Comparison of ENCODE assay signal across 1 cellular context in the genomic region with DNA sequence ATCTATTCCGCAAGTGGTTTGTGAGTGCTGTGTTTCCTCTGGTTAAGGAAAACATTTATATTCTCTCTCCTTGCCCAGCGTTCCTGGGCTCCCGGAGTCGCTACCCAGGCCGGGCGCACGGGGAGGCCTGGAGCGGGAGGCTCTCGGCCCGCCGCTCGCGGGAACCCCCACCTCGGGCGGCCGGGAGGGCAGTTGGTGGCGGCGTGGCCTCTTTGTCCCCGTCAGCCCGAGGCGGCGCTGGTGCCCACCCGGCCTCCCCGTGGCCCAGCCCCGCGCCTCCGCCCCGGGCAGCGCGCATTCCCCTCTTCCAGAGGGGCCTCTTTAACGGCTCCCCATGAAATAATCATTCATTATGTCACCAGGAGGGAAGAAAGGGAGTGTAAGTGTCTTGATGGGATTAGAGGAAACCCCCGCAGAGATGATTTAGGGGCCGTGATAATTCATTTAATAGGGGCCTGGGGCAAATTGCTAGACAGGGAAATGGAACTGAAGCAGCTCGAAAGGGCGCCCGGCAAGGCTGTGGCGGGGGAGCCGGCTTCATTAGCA.
TF ChIP-seq lines count a peak whose summit lies in the region.

No MANE protein-coding gene starts in this region.

TF ChIP-seq in HEK293, 187 proteins besides CTCF, POLR2A, EP300 and RAD21 (continued from another document and continues in another):
- TF ChIP-seq PRDM2 (tag by site-specific recombination; IDR thresholded peaks at IDR 0.05; ENCODE audit: borderline replicate concordance) (no peak), ZBTB6 (tag by site-specific recombination; IDR thresholded peaks at IDR 0.05) (no peak), KLF7 (tag by site-specific recombination; IDR thresholded peaks at IDR 0.05; ENCODE audit: borderline replicate concordance) (0 out of 2 replicates have a peak, but pooled peaks have one; percentile 30), ZNF777 (tag by site-specific recombination; IDR thresholded peaks at IDR 0.05; ENCODE audit: borderline replicate concordance) (no peak), ZNF555 (tag by site-specific recombination; conservative IDR thresholded peaks at IDR 0.05) (no peak), ZNF266 (tag by site-specific recombination; IDR thresholded peaks at IDR 0.05; ENCODE audit: low read depth) (no peak), FEZF1 (tag by site-specific recombination; IDR thresholded peaks at IDR 0.05) (peak; percentile 92), ZSCAN23 (tag by site-specific recombination; IDR thresholded peaks at IDR 0.05) (no peak), KLF8 (tag by site-specific recombination; IDR thresholded peaks at IDR 0.05) (no peak), ZFP69B (tag by site-specific recombination; IDR thresholded peaks at IDR 0.05) (peak; percentile 46; the same call in 1 of the 2 replicates), ZSCAN16 (tag by site-specific recombination; IDR thresholded peaks at IDR 0.05) (no peak), ZNF18 (tag by site-specific recombination; IDR thresholded peaks at IDR 0.05) (peak; percentile 69), ZNF521 (tag by site-specific recombination; IDR thresholded peaks at IDR 0.05) (no peak), ZNF302 (tag by site-specific recombination; IDR thresholded peaks at IDR 0.05; ENCODE audit: low read depth) (no peak), INSM2 (tag by site-specific recombination; IDR thresholded peaks at IDR 0.05) (peak; percentile 75), AEBP2 (tag by site-specific recombination; IDR thresholded peaks at IDR 0.05; ENCODE audit: borderline replicate concordance) (no peak), ZSCAN4 (tag by site-specific recombination; IDR thresholded peaks at IDR 0.05) (no peak), ZFP41 (tag by site-specific recombination; IDR thresholded peaks at IDR 0.05; ENCODE audit: borderline replicate concordance) (no peak), ZNF776 (tag by site-specific recombination; IDR thresholded peaks at IDR 0.05; ENCODE audit: borderline replicate concordance) (no peak), ZNF791 (tag by site-specific recombination; IDR thresholded peaks at IDR 0.05) (no peak), ZXDB (tag by site-specific recombination; IDR thresholded peaks at IDR 0.05) (0 out of 2 replicates have a peak, but pooled peaks have one; percentile 21), ZNF292 (tag by site-specific recombination; IDR thresholded peaks at IDR 0.05; ENCODE audit: borderline replicate concordance, low read depth) (no peak), ZNF157 (tag by site-specific recombination; IDR thresholded peaks at IDR 0.05) (no peak), ZNF843 (tag by site-specific recombination; IDR thresholded peaks at IDR 0.05) (peak; percentile 91), ZNF501 (tag by site-specific recombination; IDR thresholded peaks at IDR 0.05) (0 out of 2 replicates have a peak, but pooled peaks have one; percentile 62), ZNF280D (tag by site-specific recombination; IDR thresholded peaks at IDR 0.05) (no peak), ZNF658 (tag by site-specific recombination; IDR thresholded peaks at IDR 0.05) (no peak), ZNF23 (tag by site-specific recombination; IDR thresholded peaks at IDR 0.05; ENCODE audit: borderline replicate concordance) (no peak), ZNF24 (tag by site-specific recombination; IDR thresholded peaks at IDR 0.05) (peak; percentile 82), ZNF133 (tag by site-specific recombination; IDR thresholded peaks at IDR 0.05) (no peak), ZNF114 (tag by site-specific recombination; IDR thresholded peaks at IDR 0.05) (no peak), ZNF610 (tag by site-specific recombination; IDR thresholded peaks at IDR 0.05; ENCODE audit: borderline replicate concordance) (no peak), ZNF549 (tag by site-specific recombination; IDR thresholded peaks at IDR 0.05) (no peak), SCRT2 (tag by site-specific recombination; IDR thresholded peaks at IDR 0.05) (no peak), ZNF701 (tag by site-specific recombination; IDR thresholded peaks at IDR 0.05) (no peak), ZNF514 (tag by site-specific recombination; IDR thresholded peaks at IDR 0.05) (no peak), ZNF175 (tag by site-specific recombination; IDR thresholded peaks at IDR 0.05) (no peak), ZNF558 (tag by site-specific recombination; IDR thresholded peaks at IDR 0.05) (no peak)
- TF ChIP-seq, protein P1, sequence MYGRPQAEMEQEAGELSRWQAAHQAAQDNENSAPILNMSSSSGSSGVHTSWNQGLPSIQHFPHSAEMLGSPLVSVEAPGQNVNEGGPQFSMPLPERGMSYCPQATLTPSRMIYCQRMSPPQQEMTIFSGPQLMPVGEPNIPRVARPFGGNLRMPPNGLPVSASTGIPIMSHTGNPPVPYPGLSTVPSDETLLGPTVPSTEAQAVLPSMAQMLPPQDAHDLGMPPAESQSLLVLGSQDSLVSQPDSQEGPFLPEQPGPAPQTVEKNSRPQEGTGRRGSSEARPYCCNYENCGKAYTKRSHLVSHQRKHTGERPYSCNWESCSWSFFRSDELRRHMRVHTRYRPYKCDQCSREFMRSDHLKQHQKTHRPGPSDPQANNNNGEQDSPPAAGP (tag by site-specific recombination; IDR thresholded peaks at IDR 0.05): 0 out of 2 replicates have a peak, but pooled peaks have one; percentile 39
- TF ChIP-seq, protein P2, sequence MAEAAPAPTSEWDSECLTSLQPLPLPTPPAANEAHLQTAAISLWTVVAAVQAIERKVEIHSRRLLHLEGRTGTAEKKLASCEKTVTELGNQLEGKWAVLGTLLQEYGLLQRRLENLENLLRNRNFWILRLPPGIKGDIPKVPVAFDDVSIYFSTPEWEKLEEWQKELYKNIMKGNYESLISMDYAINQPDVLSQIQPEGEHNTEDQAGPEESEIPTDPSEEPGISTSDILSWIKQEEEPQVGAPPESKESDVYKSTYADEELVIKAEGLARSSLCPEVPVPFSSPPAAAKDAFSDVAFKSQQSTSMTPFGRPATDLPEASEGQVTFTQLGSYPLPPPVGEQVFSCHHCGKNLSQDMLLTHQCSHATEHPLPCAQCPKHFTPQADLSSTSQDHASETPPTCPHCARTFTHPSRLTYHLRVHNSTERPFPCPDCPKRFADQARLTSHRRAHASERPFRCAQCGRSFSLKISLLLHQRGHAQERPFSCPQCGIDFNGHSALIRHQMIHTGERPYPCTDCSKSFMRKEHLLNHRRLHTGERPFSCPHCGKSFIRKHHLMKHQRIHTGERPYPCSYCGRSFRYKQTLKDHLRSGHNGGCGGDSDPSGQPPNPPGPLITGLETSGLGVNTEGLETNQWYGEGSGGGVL (tag by site-specific recombination; IDR thresholded peaks at IDR 0.05): peak; percentile 67
